ENCODE assay signal across 28 cellular contexts in genomic region chr9:19281801-19282200, GRCh38.
"Had no signal": no experiment of that assay in that cellular context is flagged by ENCODE, and none has a peak within 500 bp of the region (broad histone marks: within the 10 kb centered on the region; RNA-seq: fewer than 3 reads in every experiment).

No MANE protein-coding gene starts in this region.

- H3K27ac Mint-ChIP-seq: naive thymus-derived CD4-positive, alpha-beta T cell; nephron; neural progenitor cell; progenitor cell of endocrine pancreas; stimulated activated naive CD8-positive, alpha-beta T cell treated with anti-CD3 and anti-CD28 coated beads, Interleukin-15, amount 100 ng/mL, for 72 hours had no signal

- DNase-seq: dermis blood vessel endothelial cell; effector memory CD4-positive, alpha-beta T cell; erythroblast; heart left ventricle; kidney; left cardiac atrium; left lung; mesendoderm; midbrain; naive thymus-derived CD4-positive, alpha-beta T cell; right lobe of liver; stimulated activated CD4-positive, alpha-beta T cell treated with anti-CD3 and anti-CD28 coated beads, Interleukin-12 subunit alpha, Interleukin-12 subunit beta, amount 100 ng/mL, for 4 hours; stimulated activated CD4-positive, alpha-beta T cell treated with anti-CD3 and anti-CD28 coated beads, Interleukin-1b, Interleukin-23, amount 100 ng/mL, for 48 hours; stimulated activated CD4-positive, alpha-beta T cell treated with anti-CD3 and anti-CD28 coated beads, Interleukin-4, amount 100 ng/mL, for 1 hour; stimulated activated CD8-positive, alpha-beta memory T cell treated with anti-CD3 and anti-CD28 coated beads, Interleukin-4, amount 100 ng/mL, for 48 hours; stimulated activated naive CD4-positive, alpha-beta T cell; stimulated activated naive CD8-positive, alpha-beta T cell treated with anti-CD3 and anti-CD28 coated beads, Interleukin-15, amount 100 ng/mL, for 72 hours; transverse colon had no signal

- H3K27me3 Mint-ChIP-seq: naive thymus-derived CD4-positive, alpha-beta T cell; progenitor cell of endocrine pancreas; stimulated activated naive CD8-positive, alpha-beta T cell treated with anti-CD3 and anti-CD28 coated beads, Interleukin-15, amount 100 ng/mL, for 72 hours had no signal

- H3K4me3 ChIP-seq: coronary artery, gastroesophageal sphincter, heart left ventricle, hepatocyte, left lung, neural progenitor cell, right lobe of liver, smooth muscle cell, suprapubic skin, transverse colon, vagina had no signal

- H3K9me3 Mint-ChIP-seq: naive thymus-derived CD4-positive, alpha-beta T cell; nephron; neural progenitor cell; stimulated activated naive CD8-positive, alpha-beta T cell treated with anti-CD3 and anti-CD28 coated beads, Interleukin-15, amount 100 ng/mL, for 72 hours had no signal

- H3K4me3 Mint-ChIP-seq: nephron; neural progenitor cell; stimulated activated naive CD8-positive, alpha-beta T cell treated with anti-CD3 and anti-CD28 coated beads, Interleukin-15, amount 100 ng/mL, for 72 hours had no signal

- FAIRE-seq: endothelial cell of umbilical vein, kidney had no signal
